ENCODE assay signal across 30 cellular contexts in genomic region chr3:107518050-107518449, GRCh38.
"Had no signal": no experiment of that assay in that cellular context is flagged by ENCODE, and none has a peak within 500 bp of the region (broad histone marks: within the 10 kb centered on the region; RNA-seq: fewer than 3 reads in every experiment).

No MANE protein-coding gene starts in this region.

- H3K9me3 ChIP-seq: adrenal gland, ascending aorta, body of pancreas, breast epithelium had no signal

- H3K4me1 ChIP-seq: ascending aorta, breast epithelium had no signal

- H3K27me3 ChIP-seq: adrenal gland, ascending aorta, body of pancreas, brain microvascular endothelial cell, breast epithelium had no signal

- ATAC-seq: activated naive CD4-positive, alpha-beta T cell treated with anti-CD3 and anti-CD28 coated beads, Interleukin-2, amount 50 U/mL, for 72 hours; activated naive CD8-positive, alpha-beta T cell treated with anti-CD3 and anti-CD28 coated beads, Interleukin-2, amount 50 U/mL, for 24 hours; activated T-cell treated with anti-CD3 and anti-CD28 coated beads, Interleukin-2, amount 50 U/mL, for 4 hours; activated T-cell treated with anti-CD3 and anti-CD28 coated beads, Interleukin-2, amount 50 U/mL, for 72 hours; activated T-helper 17 cell treated with anti-CD3 and anti-CD28 coated beads, Interleukin-2, amount 50 U/mL, for 72 hours; body of pancreas had no signal

- H3K4me3 ChIP-seq: adrenal gland, ascending aorta, body of pancreas, breast epithelium, cardiac muscle cell had no signal

- H3K36me3 ChIP-seq: adrenal gland, ascending aorta, brain microvascular endothelial cell, breast epithelium, cardiac muscle cell had no signal

- H3K27ac ChIP-seq: adrenal gland, ascending aorta, body of pancreas, brain microvascular endothelial cell, breast epithelium, cardiac muscle cell had no signal

- DNase-seq: activated effector memory CD4-positive, alpha-beta T cell treated with anti-CD3 and anti-CD28 coated beads, Interleukin-2, amount 50 U/mL, for 16 hours; activated effector memory CD4-positive, alpha-beta T cell treated with Interleukin-2 at 50 U/mL for 16 hours; activated gamma-delta T cell; activated gamma-delta T cell treated with Interleukin-2 at 50 U/mL for 16 hours; activated naive CD4-positive, alpha-beta T cell; activated naive CD4-positive, alpha-beta T cell treated with anti-CD3 and anti-CD28 coated beads for 36 hours; activated naive CD4-positive, alpha-beta T cell treated with anti-CD3 and anti-CD28 coated beads, Interleukin-2, amount 10 ng/mL, durations not matched to agents 7 days and 5 days; activated naive CD4-positive, alpha-beta T cell treated with anti-CD3 and anti-CD28 coated beads, Interleukin-2, amount 50 U/mL, for 16 hours; activated naive CD4-positive, alpha-beta T cell treated with Interleukin-2 at 50 U/mL for 16 hours; activated naive CD8-positive, alpha-beta T cell treated with anti-CD3 and anti-CD28 coated beads for 36 hours; activated naive CD8-positive, alpha-beta T cell treated with anti-CD3 and anti-CD28 coated beads, Interleukin-2, amount 10 ng/mL, durations not matched to agents 7 days and 5 days; activated naive CD8-positive, alpha-beta T cell treated with anti-CD3 and anti-CD28 coated beads, Interleukin-2, amount 50 U/mL, for 24 hours; activated T-cell treated with anti-CD3 and anti-CD28 coated beads, Interleukin-2, amount 50 U/mL, for 4 hours; activated T-cell treated with anti-CD3 and anti-CD28 coated beads, Interleukin-2, amount 50 U/mL, for 48 hours; activated T-cell treated with anti-CD3 and anti-CD28 coated beads, Interleukin-2, amount 50 U/mL, for 72 hours; adrenal gland; amniotic stem cell; amygdala; anterior cingulate cortex; aorta; body of pancreas; brain microvascular endothelial cell; caudate nucleus; central memory CD4-positive, alpha-beta T cell; cerebellar nuclear complex had no signal
